ENCODE assay signal across 8 cellular contexts in the genomic region with DNA sequence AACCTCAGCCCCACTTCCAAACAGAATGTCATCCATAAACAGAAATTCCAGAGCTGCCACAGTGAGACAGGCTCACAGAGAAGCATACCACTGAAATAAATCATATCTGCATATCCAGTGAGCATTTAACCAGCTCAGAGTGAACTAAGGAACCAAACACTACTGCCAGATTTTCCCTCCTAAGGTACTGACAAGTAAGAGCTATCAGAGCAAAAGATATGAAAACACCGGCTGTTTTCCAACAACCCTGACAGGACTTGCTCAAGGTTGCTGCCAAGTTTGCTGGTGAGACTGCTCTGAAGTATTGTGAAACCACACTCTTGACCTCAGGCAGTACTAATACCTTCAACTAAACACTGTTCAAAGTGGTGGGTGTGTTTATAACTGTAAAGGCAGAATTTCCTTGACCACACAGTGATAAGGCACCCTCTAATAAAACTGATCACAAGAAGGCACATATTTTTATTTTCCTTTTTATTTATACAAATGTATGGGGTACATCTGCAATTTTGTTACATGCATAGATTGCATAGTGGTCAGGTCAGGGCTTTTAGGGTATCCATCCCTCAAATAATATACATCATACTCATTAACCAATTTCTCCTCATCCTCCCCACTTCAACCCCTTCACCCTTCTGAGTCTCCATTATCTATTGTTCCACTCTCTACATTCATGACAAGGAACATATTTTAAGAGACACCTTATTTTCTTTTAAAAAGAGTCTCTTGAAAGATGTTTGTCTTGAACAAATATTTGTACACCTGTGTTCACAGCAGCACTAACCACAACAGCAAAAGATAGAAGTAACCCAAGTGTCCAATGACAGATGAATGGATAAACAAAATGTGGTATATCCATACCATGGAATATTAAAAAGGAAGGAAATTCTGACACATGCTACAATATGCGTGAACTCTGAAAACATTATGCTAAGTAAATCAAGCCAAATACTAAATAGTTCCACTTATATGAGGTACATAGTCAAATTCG. TPM values are rescaled to one million over a fixed set of nuclear protein-coding genes. Genes with fewer than 3 reads are reported as not detected.
DNase-seq lines count a peak whose midpoint lies in the region; ATAC-seq, FAIRE-seq and TF ChIP-seq lines count a peak whose summit lies in the region.

No MANE protein-coding gene starts in this region.

- H3K27ac ChIP-seq in RWPE1 (peak overlapping the region; percentile 77), pancreas (peak overlapping the region in 3 of 4 donors; percentile 31 to 75 (median 70))

- intact Hi-C loops in pancreas (cut with DNase I) = no loop called here

- WGBS in pancreas, 2 donors = 46 to 51% methylated on average over 3 of the region's 3 CpGs

- DNase-seq in BJ (ENCODE audit: low read depth) (peak; percentile 82), RWPE1 (ENCODE audit: low spot score) (peak; percentile 80), pancreas (peak in 3 of 6 donors; percentile 73 to 82 (median 75)), NCI-H2107 treated with DMSO at 0.1 percent for 48 hours (lab: John Stamatoyannopoulos, UW; ENCODE audit: unreplicated experiment) (no peak)
- no peak for DNase-seq in stimulated activated CD4-positive, alpha-beta T cell treated with anti-CD3 and anti-CD28 coated beads, Interleukin-12 subunit alpha, Interleukin-12 subunit beta, amount 100 ng/mL, for 4 hours

- CTCF ChIA-PET in BJ (lab: Yijun Ruan, JAX) (interaction anchor here (0.6 to 1.0 kb wide), 3 partner anchors 11 to 238 kb away, joined by 3 to 4 read pairs (median 4); no protein-coding TSS in a partner anchor), RWPE1 (lab: Yijun Ruan, JAX) (interaction anchor here (1.0 kb wide), 1 partner anchor 11 kb away, joined by 4 read pairs; no protein-coding TSS in a partner anchor)

- ATAC-seq in GM18870 (IDR thresholded peaks at IDR 0.05; ENCODE audit: unreplicated experiment) = peak; percentile 79
- ATAC-seq in HG03103 (IDR thresholded peaks at IDR 0.05; ENCODE audit: low read depth, unreplicated experiment) = peak; percentile 67
- ATAC-seq in esophagus mucosa = peak; percentile 87
- ATAC-seq in pancreas = peak; percentile 88 to 91 (median 90)

- H3K4me1 ChIP-seq in pancreas = peaks cover 50 to 70% (median 64%) of the 10 kb centered on the region in 3 donors

- POLR2A ChIA-PET in BJ (lab: Charles Lee) (interaction anchor here (0.5 to 0.6 kb wide), 3 partner anchors 12 to 1941 kb away, joined by 3 to 4 read pairs (median 3); no protein-coding TSS in a partner anchor), RWPE1 (lab: Yijun Ruan, JAX; ENCODE audit: low non-redundant PET) (interaction anchor here (0.6 to 1.0 kb wide), 3 partner anchors 17 to 163 kb away, joined by 3 to 5 read pairs (median 4); no protein-coding TSS in a partner anchor)

- TF ChIP-seq CTCF in BJ (IDR thresholded peaks at IDR 0.05; ENCODE audit: insufficient read depth, low read depth, low read length) (no peak), RWPE1 (conservative IDR thresholded peaks at IDR 0.05; ENCODE audit: low read depth) (no peak), pancreas (IDR thresholded peaks at IDR 0.05) (no peak)

- no peak for FAIRE-seq in pancreas (lab: Jason Lieb, UNC)

- no peaks in the 10 kb centered on the region for H3K9me3 ChIP-seq in pancreas

- no peak overlapping the region for H3K4me3 ChIP-seq in BJ (ENCODE audit: low read depth, low read length)
- H3K4me3 ChIP-seq in pancreas = no peak overlapping the region

- H3K36me3 ChIP-seq in BJ (ENCODE audit: control insufficient read depth, insufficient read depth, low read length) (no peaks in the 10 kb centered on the region), pancreas (no peaks in the 10 kb centered on the region)

- H3K27me3 ChIP-seq in BJ (ENCODE audit: control insufficient read depth, insufficient read depth, low read length) = no peaks in the 10 kb centered on the region
- H3K27me3 ChIP-seq in pancreas = no peaks in the 10 kb centered on the region

RNA-seq across cellular contexts. Expression of gene SGMS1, which starts 18.2 kb away (rescaled TPM):
- polyA plus RNA-seq in BJ (2011; rRNA removed) (18.9 and 21.1 TPM in 2 replicates), pancreas (1 to 10 TPM; 4.8 to 7.4 TPM)
- 12.1 and 16.0 TPM in 2 replicates for polyA minus RNA-seq in BJ (2011; rRNA and poly(A)+ RNA removed)
- total RNA-seq in esophagus mucosa (20.8 TPM), pancreas (10 to 100 TPM; 10.9 to 21.6 (median 14.4) TPM)

Comparison
In these comparisons a context has a peak if more than half of its experiments do, and no peak if none do; other contexts are left out.
1. DNase-seq: peak in BJ (single experiment) and RWPE1 (single experiment); none in NCI-H2107 treated with DMSO at 0.1 percent for 48 hours (single experiment) and stimulated activated CD4-positive, alpha-beta T cell treated with anti-CD3 and anti-CD28 coated beads, Interleukin-12 subunit alpha, Interleukin-12 subunit beta, amount 100 ng/mL, for 4 hours (single experiment).
2. Peak in every context shown above with its lines, with median percentiles within 50 percentile points of each other: ATAC-seq.